ENCODE assay signal across 11 cellular contexts in the genomic region with DNA sequence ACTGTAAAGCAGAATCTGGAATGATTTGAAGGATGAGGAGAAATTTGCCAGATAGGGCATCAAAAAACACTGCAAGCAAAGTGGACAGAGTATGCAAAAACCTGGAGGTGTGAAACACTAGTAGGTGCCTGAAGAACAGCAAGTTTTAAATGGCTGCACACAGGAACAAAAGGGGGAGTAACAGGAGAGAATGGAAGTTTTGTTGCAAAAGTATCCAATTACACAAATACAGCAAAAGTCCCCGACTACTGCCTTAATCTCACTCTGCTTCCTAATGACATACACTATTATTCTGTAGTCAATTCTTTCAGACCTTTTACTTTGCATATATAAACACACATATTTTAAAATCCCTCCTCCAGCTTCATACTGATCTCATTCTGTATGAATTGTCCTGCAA. TPM values are rescaled to one million over a fixed set of nuclear protein-coding genes. Genes with fewer than 3 reads are reported as not detected.
A peak's percentile ranks its signal among the peaks of the same experiment; 100 is the strongest.
DNase-seq lines count a peak whose midpoint lies in the region; ATAC-seq and TF ChIP-seq lines count a peak whose summit lies in the region.
"Had no signal": no experiment of that assay in that cellular context is flagged by ENCODE, and none has a peak within 500 bp of the region (broad histone marks: within the 10 kb centered on the region; RNA-seq: fewer than 3 reads in every experiment).

No MANE protein-coding gene starts in this region.

- H3K4me1 ChIP-seq in Panc1 (ENCODE audit: control insufficient read depth, insufficient read depth, low read length) (peaks cover 31% of the 10 kb centered on the region), endodermal cell (ENCODE audit: control insufficient read depth, insufficient read depth, low read length) (peaks cover 4% of the 10 kb centered on the region), body of pancreas (peaks cover 19% of the 10 kb centered on the region)

- H3K9me3 ChIP-seq in Panc1 (ENCODE audit: control insufficient read depth, insufficient read depth, low read depth, low read length) (no peaks in the 10 kb centered on the region), endodermal cell (ENCODE audit: control insufficient read depth, low read length) (no peaks in the 10 kb centered on the region), body of pancreas (no peaks in the 10 kb centered on the region)
- H3K9me3 ChIP-seq: BLaER1 had no signal

- peaks cover 13% of the 10 kb centered on the region for H3K36me3 ChIP-seq in Panc1 (ENCODE audit: control insufficient read depth, insufficient read depth, low read length)
- peaks cover 41% of the 10 kb centered on the region for H3K36me3 ChIP-seq in endodermal cell (ENCODE audit: control insufficient read depth, insufficient read depth, low read length)
- peaks cover 0 to 17% of the 10 kb centered on the region in 2 donors for H3K36me3 ChIP-seq in body of pancreas (replicated peaks in 1 of 2; ENCODE audit: insufficient read depth in 1 of 2, low read depth in 2 of 2)
- H3K36me3 ChIP-seq: BLaER1 had no signal

- H3K4me3 ChIP-seq in Panc1 (ENCODE audit: low read depth in 2 of 2, low read length in 2 of 2) (peak overlapping the region in 1 of 2 experiments; percentile 77; a peak in 2 of 4 replicates), endodermal cell (ENCODE audit: low read length) (peak overlapping the region; percentile 89), skeletal muscle cell (ENCODE audit: low read depth, low read length) (peak overlapping the region; percentile 13), body of pancreas (no peak overlapping the region)

- H3K4me1 Mint-ChIP-seq in activated CD8-positive, alpha-beta memory T cell treated with anti-CD3 and anti-CD28 coated beads, Interleukin-2, amount 10 ng/mL, durations not matched to agents 7 days and 5 days = peaks cover 37% of the 10 kb centered on the region
- H3K4me1 Mint-ChIP-seq in endodermal cell = peaks cover 19% of the 10 kb centered on the region

- H3K9me3 Mint-ChIP-seq in activated CD8-positive, alpha-beta memory T cell treated with anti-CD3 and anti-CD28 coated beads, Interleukin-2, amount 10 ng/mL, durations not matched to agents 7 days and 5 days (ENCODE audit: low read depth) = no peaks in the 10 kb centered on the region
- no peaks in the 10 kb centered on the region for H3K9me3 Mint-ChIP-seq in endodermal cell

- ATAC-seq in activated CD8-positive, alpha-beta memory T cell treated with anti-CD3 and anti-CD28 coated beads, Interleukin-2, amount 10 ng/mL, durations not matched to agents 7 days and 5 days = no peak
- ATAC-seq in Panc1 = no peak
- ATAC-seq in body of pancreas = no peak
- ATAC-seq: foreskin keratinocyte had no signal

- H3K27me3 ChIP-seq in Panc1 (ENCODE audit: control insufficient read depth, insufficient read depth, low read length) = no peaks in the 10 kb centered on the region
- no peaks in the 10 kb centered on the region for H3K27me3 ChIP-seq in endodermal cell (ENCODE audit: control insufficient read depth, insufficient read depth, low read length, poor library complexity, severe bottlenecking)
- H3K27me3 ChIP-seq in body of pancreas = no peaks in the 10 kb centered on the region
- H3K27me3 ChIP-seq: foreskin keratinocyte had no signal

- no peak overlapping the region for H3K9ac ChIP-seq in endodermal cell (ENCODE audit: extremely low read depth, low read length, poor library complexity, severe bottlenecking)
- H3K9ac ChIP-seq: BLaER1 had no signal

- no TSS peak for BruUV-seq in Panc1 (replicated peaks; lab: Mats Ljungman, UMichigan)

- POLR2A ChIA-PET in Panc1 (lab: Charles Lee) (no interaction called here), GM10248 (lab: Yijun Ruan, JAX) (no interaction called here)

- H3K27ac Mint-ChIP-seq in activated CD8-positive, alpha-beta memory T cell treated with anti-CD3 and anti-CD28 coated beads, Interleukin-2, amount 10 ng/mL, durations not matched to agents 7 days and 5 days = peak overlapping the region; percentile 88
- no peak overlapping the region for H3K27ac Mint-ChIP-seq in endodermal cell

- TF ChIP-seq CTCF in Panc1 (IDR thresholded peaks at IDR 0.05) = no peak
- TF ChIP-seq CTCF in endodermal cell (conservative IDR thresholded peaks at IDR 0.05) = no peak
- TF ChIP-seq CTCF in GM10248 (IDR thresholded peaks at IDR 0.05; ENCODE audit: control extremely low read depth, extremely low read depth, low read depth, missing control alignments) = no peak
- no peak for TF ChIP-seq CTCF in body of pancreas (IDR thresholded peaks at IDR 0.05)

- intact Hi-C loops in Panc1 (cut with micrococcal nuclease; ENCODE audit: unreplicated experiment) = no loop called here
- intact Hi-C loops in body of pancreas (cut with DNase I) = no loop called here

- H3K27ac ChIP-seq in Panc1 (ENCODE audit: low read length) (peak overlapping the region; percentile 84), endodermal cell (ENCODE audit: low read depth, low read length) (no peak overlapping the region), body of pancreas (no peak overlapping the region)
- H3K27ac ChIP-seq: BLaER1 had no signal

- CTCF ChIA-PET in activated CD8-positive, alpha-beta memory T cell treated with anti-CD3 and anti-CD28 coated beads, Interleukin-2, amount 10 ng/mL, durations not matched to agents 7 days and 5 days (lab: Charles Lee) = interaction anchor here (0.6 to 1.2 kb wide), 5 partner anchors 65 to 856 kb away, joined by 3 to 4 read pairs (median 3); partner anchors contain the start of genes RPS6KB1 and TUBD1
- CTCF ChIA-PET in Panc1 (lab: Charles Lee) (no interaction called here), GM10248 (lab: Yijun Ruan, JAX) (interaction anchor here (0.7 to 2.2 kb wide), 6 partner anchors 11 to 320 kb away, joined by 3 to 10 read pairs (median 4); no protein-coding TSS in a partner anchor)

- in situ Hi-C loops in Panc1 (cut with HindIII; ENCODE audit: low pct_unique_long_range_greater_than_20kb, low sequenced_read_pairs) = no loop called here

- no peak for TF ChIP-seq POLR2A in body of pancreas (IDR thresholded peaks at IDR 0.05)

- peak overlapping the region; percentile 87 for H3K4me3 Mint-ChIP-seq in activated CD8-positive, alpha-beta memory T cell treated with anti-CD3 and anti-CD28 coated beads, Interleukin-2, amount 10 ng/mL, durations not matched to agents 7 days and 5 days
- peak overlapping the region; percentile 71 for H3K4me3 Mint-ChIP-seq in endodermal cell

- WGBS in endodermal cell (ENCODE audit: insufficient coverage in 1 of 2, insufficient read length in 1 of 2), 2 experiments = 67 to 82% methylated on average over 1 of the region's 1 CpG
- WGBS in body of pancreas, 2 donors = 41% methylated on average over 1 of the region's 1 CpG

- DNase-seq in activated CD8-positive, alpha-beta memory T cell treated with anti-CD3 and anti-CD28 coated beads, Interleukin-2, amount 10 ng/mL, durations not matched to agents 7 days and 5 days = no peak
- DNase-seq in activated CD8-positive, alpha-beta memory T cell treated with anti-CD3 and anti-CD28 coated beads for 24 hours = no peak
- DNase-seq in Panc1 (ENCODE audit: low read depth, low spot score) = no peak
- no peak for DNase-seq in endodermal cell
- DNase-seq in skeletal muscle cell (ENCODE audit: low read depth) = no peak
- DNase-seq in GM10248 (ENCODE audit: extremely low spot score) = no peak
- no peak for DNase-seq in body of pancreas
- DNase-seq in NCI-H1417 treated with DMSO at 0.1 percent for 48 hours (lab: John Stamatoyannopoulos, UW) = no peak
- DNase-seq: foreskin keratinocyte, occipital lobe had no signal

- peaks cover 17% of the 10 kb centered on the region for H3K36me3 Mint-ChIP-seq in activated CD8-positive, alpha-beta memory T cell treated with anti-CD3 and anti-CD28 coated beads, Interleukin-2, amount 10 ng/mL, durations not matched to agents 7 days and 5 days
- H3K36me3 Mint-ChIP-seq in endodermal cell (ENCODE audit: low read depth) = peaks cover 26% of the 10 kb centered on the region

- no peaks in the 10 kb centered on the region for H3K27me3 Mint-ChIP-seq in activated CD8-positive, alpha-beta memory T cell treated with anti-CD3 and anti-CD28 coated beads, Interleukin-2, amount 10 ng/mL, durations not matched to agents 7 days and 5 days
- no peaks in the 10 kb centered on the region for H3K27me3 Mint-ChIP-seq in endodermal cell (ENCODE audit: insufficient read depth)

RNA-seq across cellular contexts. Expression of gene HEATR6, which starts 1.5 kb away (rescaled TPM):
- 10 to 100 TPM; 23.1 to 23.6 TPM for total RNA-seq in activated CD8-positive, alpha-beta memory T cell treated with anti-CD3 and anti-CD28 coated beads, Interleukin-2, amount 10 ng/mL, durations not matched to agents 7 days and 5 days
- total RNA-seq in Panc1 (2021; ENCODE audit: unreplicated experiment) (20.9 TPM), endodermal cell (10 to 100 TPM; 25.5 to 27.6 TPM), body of pancreas (1 to 10 TPM; 2.3 to 9.1 TPM)
- polyA plus RNA-seq in Panc1 (2012; ENCODE audit: insufficient read length) = 11.7 TPM
- 27.8 TPM for polyA plus RNA-seq in endodermal cell (2013, experiment 1 of 2)
- 23.5 TPM for polyA plus RNA-seq in endodermal cell (2013, experiment 2 of 2)

Comparison
In these comparisons a context has a peak if more than half of its experiments do, and no peak if none do; other contexts are left out.
1. H3K4me3 ChIP-seq: peak in endodermal cell (single experiment) and skeletal muscle cell (single experiment); none in body of pancreas (0 of 2).